Comparison of ENCODE assay signal across 17 cellular contexts in the genomic region with DNA sequence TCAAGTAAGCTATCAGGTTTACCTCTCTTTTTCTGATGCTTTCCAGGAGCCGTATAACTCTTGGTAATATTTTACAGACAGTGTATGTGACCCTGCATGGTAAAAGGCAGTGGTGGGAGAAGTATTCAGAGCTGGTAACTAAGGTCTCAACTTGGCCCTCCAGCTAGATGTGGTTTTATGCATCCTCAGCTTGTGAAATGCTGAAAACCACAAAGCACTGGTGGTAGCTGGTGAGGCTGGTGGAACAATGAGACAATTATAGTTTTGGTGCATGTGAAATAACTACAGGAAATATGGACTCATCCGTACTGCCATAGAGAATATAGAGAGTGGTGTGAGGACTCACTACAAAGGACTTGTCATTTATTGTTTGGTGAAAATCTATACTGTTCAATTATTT.
A peak's percentile ranks its signal among the peaks of the same experiment; 100 is the strongest.
DNase-seq lines count a peak whose midpoint lies in the region; ATAC-seq, FAIRE-seq and TF ChIP-seq lines count a peak whose summit lies in the region.
"Had no signal": no experiment of that assay in that cellular context is flagged by ENCODE, and none has a peak within 500 bp of the region (broad histone marks: within the 10 kb centered on the region; RNA-seq: fewer than 3 reads in every experiment).

No MANE protein-coding gene starts in this region.

- H3K27ac ChIP-seq in H1 (ENCODE audit: low read depth, low read length) (no peak overlapping the region), Peyer's patch (no peak overlapping the region)
- H3K27ac ChIP-seq: parathyroid adenoma had no signal

- H3K23ac ChIP-seq in H1 (ENCODE audit: insufficient read length) = no peak overlapping the region

- H3K4me3 ChIP-seq in H1 (ENCODE audit: extremely low read depth in 1 of 4, insufficient read depth in 2 of 4, low read depth in 3 of 4, low read length in 4 of 4) (no peak overlapping the region), Peyer's patch (no peak overlapping the region)
- H3K4me3 ChIP-seq: smooth muscle cell had no signal

- TF ChIP-seq RAD21 in H1 (IDR thresholded peaks at IDR 0.05 in 1 of 2, conservative IDR thresholded peaks at IDR 0.05 in 1 of 2; ENCODE audit: low read depth in 2 of 2, low read length in 2 of 2) = no peak

- H2BK120ac ChIP-seq in H1 (replicated peaks; ENCODE audit: low read depth, low read length) = no peak overlapping the region

- TF ChIP-seq EP300 in H1 (IDR thresholded peaks at IDR 0.05; ENCODE audit: borderline replicate concordance in 1 of 2, low read depth in 2 of 2, low read length in 2 of 2) = no peak

- peak overlapping the region; percentile 94 for H2AFZ ChIP-seq in H1 (ENCODE audit: low read length)
- H2AFZ ChIP-seq: parathyroid adenoma had no signal

- ATAC-seq in HG03571 (IDR thresholded peaks at IDR 0.05; ENCODE audit: unreplicated experiment) (peak; percentile 44), HG02571 (IDR thresholded peaks at IDR 0.05; ENCODE audit: unreplicated experiment) (no peak), GM18861 (IDR thresholded peaks at IDR 0.05; ENCODE audit: unreplicated experiment) (no peak)
- ATAC-seq: HCT116; stimulated activated naive CD8-positive, alpha-beta T cell treated with anti-CD3 and anti-CD28 coated beads, Interleukin-15, amount 100 ng/mL, for 72 hours had no signal

- CTCF ChIA-PET in H1 (lab: Charles Lee; ENCODE audit: partially characterized antibody) = interaction anchor here (1.0 kb wide), 1 partner anchor 13 kb away, joined by 3 read pairs; no protein-coding TSS in a partner anchor

- H2AK5ac ChIP-seq in H1 (ENCODE audit: low read depth, low read length) = no peak overlapping the region

- H2BK15ac ChIP-seq in H1 (ENCODE audit: low read length) = no peak overlapping the region

- TF ChIP-seq POLR2A in H1 (IDR thresholded peaks at IDR 0.05; ENCODE audit: control extremely low read depth in 1 of 2, low read depth in 2 of 2, low read length in 2 of 2) (no peak), Peyer's patch (IDR thresholded peaks at IDR 0.05) (no peak)

- DNase-seq in AML-193 (lab: John Stamatoyannopoulos, UW) (peak; percentile 16 to 38), OCI-M1 (lab: John Stamatoyannopoulos, UW) (peak; percentile 60), H1 (ENCODE audit: low read depth in 1 of 2, low spot score in 2 of 2) (no peak), Peyer's patch (no peak)
- DNase-seq in stimulated activated CD4-positive, alpha-beta T cell treated with anti-CD3 and anti-CD28 coated beads, Interleukin-1b, Interleukin-23, amount 100 ng/mL, for 48 hours = no peak
- DNase-seq: activated CD4-positive, alpha-beta T cell treated with anti-CD3 and anti-CD28 coated beads for 48 hours; activated T-cell treated with anti-CD3 and anti-CD28 coated beads, Interleukin-2, amount 50 U/mL, for 1 hour; NCI-H345; stimulated activated naive CD8-positive, alpha-beta T cell treated with anti-CD3 and anti-CD28 coated beads, Interleukin-15, amount 100 ng/mL, for 72 hours had no signal

- no peak overlapping the region for H3K9ac ChIP-seq in H1 (replicated peaks in 1 of 4; ENCODE audit: extremely low read depth in 1 of 4, low read depth in 3 of 4, low read length in 3 of 4)
- H3K9ac ChIP-seq: parathyroid adenoma had no signal

- H3K4ac ChIP-seq in H1 (replicated peaks; ENCODE audit: insufficient read length, low read depth, low read length) = no peak overlapping the region

- H2BK5ac ChIP-seq in H1 (ENCODE audit: low read depth, low read length) = no peak overlapping the region

- H3K14ac ChIP-seq in H1 (ENCODE audit: insufficient read length) = no peak overlapping the region

- no peak overlapping the region for H3K56ac ChIP-seq in H1 (replicated peaks; ENCODE audit: insufficient read length, low read depth, low read length)

- POLR2A ChIA-PET in H1 (lab: Charles Lee; ENCODE audit: partially characterized antibody) = no interaction called here

- no peak for TF ChIP-seq CTCF in H1 (IDR thresholded peaks at IDR 0.05; ENCODE audit: control extremely low read depth in 1 of 3, insufficient read depth in 1 of 3, low read depth in 1 of 3, low read length in 3 of 3)
- no peak for TF ChIP-seq CTCF in Peyer's patch (IDR thresholded peaks at IDR 0.05)

- H4K91ac ChIP-seq in H1 (replicated peaks; ENCODE audit: insufficient read length, low read length) = no peak overlapping the region

- no peak overlapping the region for H2BK20ac ChIP-seq in H1 (ENCODE audit: low read length)

- H2BK12ac ChIP-seq in H1 (ENCODE audit: low read depth, low read length) = no peak overlapping the region

- H4K5ac ChIP-seq in H1 (ENCODE audit: insufficient read length, low read depth, low read length) = no peak overlapping the region

- H3K79me1 ChIP-seq in H1 (ENCODE audit: low read depth, low read length) = no peaks in the 10 kb centered on the region

- no peak for FAIRE-seq in H1 (lab: Jason Lieb, UNC)
- FAIRE-seq: endothelial cell of umbilical vein, keratinocyte had no signal

- H3K4me2 ChIP-seq in H1 (ENCODE audit: insufficient read depth in 1 of 2, low read depth in 2 of 2, low read length in 2 of 2) = no peak overlapping the region
- H3K4me2 ChIP-seq: smooth muscle cell had no signal

- no peak overlapping the region for H4K8ac ChIP-seq in H1 (ENCODE audit: extremely low read depth, insufficient read depth, low read length)

- H3K79me2 ChIP-seq in H1 (ENCODE audit: control insufficient read depth in 1 of 2, insufficient read depth in 2 of 2, low read length in 2 of 2) = no peaks in the 10 kb centered on the region
- H3K79me2 ChIP-seq: parathyroid adenoma had no signal

- no peak overlapping the region for H3K18ac ChIP-seq in H1 (ENCODE audit: extremely low read depth, low read length)

- H4K20me1 ChIP-seq in H1 (replicated peaks in 1 of 2; ENCODE audit: control insufficient read depth in 1 of 2, insufficient read depth in 2 of 2, low read length in 2 of 2) = no peaks in the 10 kb centered on the region

- H3K36me3 ChIP-seq in H1 (ENCODE audit: control insufficient read depth in 2 of 4, insufficient read depth in 4 of 4, low read length in 3 of 4) (no peaks in the 10 kb centered on the region), Peyer's patch (no peaks in the 10 kb centered on the region)

- no peaks in the 10 kb centered on the region for H3K9me3 ChIP-seq in H1 (ENCODE audit: insufficient read depth in 2 of 2, low read depth in 1 of 2, low read length in 1 of 2)
- no peaks in the 10 kb centered on the region for H3K9me3 ChIP-seq in Peyer's patch

- WGBS in H1 (ENCODE audit: extremely low coverage in 1 of 2, insufficient coverage in 1 of 2, insufficient read length in 1 of 2, insufficient replicate concordance in 2 of 2, low coverage in 1 of 2, low lambda C conversion rate in 2 of 2, missing lambda C conversion rate in 1 of 2), 2 experiments = 80% methylated on average over 2 of the region's 2 CpGs; no CpG with 5 or more reads in 1 of the 2 experiments

- no peaks in the 10 kb centered on the region for H3K4me1 ChIP-seq in H1 (replicated peaks in 1 of 4; ENCODE audit: control insufficient read depth in 3 of 4, insufficient read depth in 4 of 4, low read length in 3 of 4)
- H3K4me1 ChIP-seq in Peyer's patch = no peaks in the 10 kb centered on the region
- H3K4me1 ChIP-seq: parathyroid adenoma had no signal

- no peaks in the 10 kb centered on the region for H3K23me2 ChIP-seq in H1 (ENCODE audit: low read depth, low read length)

- H3K27me3 ChIP-seq in H1 (replicated peaks in 1 of 4; ENCODE audit: control insufficient read depth in 3 of 4, extremely low read depth in 1 of 4, insufficient read depth in 3 of 4, low read length in 3 of 4) (no peaks in the 10 kb centered on the region), Peyer's patch (no peaks in the 10 kb centered on the region)

TF ChIP-seq in H1, 55 proteins besides CTCF, POLR2A, EP300 and RAD21:
- TF ChIP-seq SIRT6 (IDR thresholded peaks at IDR 0.05; ENCODE audit: low read length) (no peak), NRF1 (IDR thresholded peaks at IDR 0.05; ENCODE audit: low read depth, low read length) (no peak), SP1 (IDR thresholded peaks at IDR 0.05; ENCODE audit: low read depth, low read length) (no peak), TAF1 (IDR thresholded peaks at IDR 0.05; ENCODE audit: low read depth, low read length) (no peak), CBX5 (IDR thresholded peaks at IDR 0.05; ENCODE audit: low read depth, low read length) (no peak), MAFK (IDR thresholded peaks at IDR 0.05; ENCODE audit: low read depth, low read length) (no peak)
TF ChIP-seq in H1: peak in this region for 0.

Comparison
In these comparisons a context has a peak if more than half of its experiments do, and no peak if none do; other contexts are left out.
1. DNase-seq: peak in AML-193 (2 of 2) and OCI-M1 (single experiment); none in H1 (0 of 2), Peyer's patch (0 of 3) and stimulated activated CD4-positive, alpha-beta T cell treated with anti-CD3 and anti-CD28 coated beads, Interleukin-1b, Interleukin-23, amount 100 ng/mL, for 48 hours (single experiment).